ENCODE assay signal across 10 cellular contexts in genomic region chr1:244920911-244921310, GRCh38. TPM values are rescaled to one million over a fixed set of nuclear protein-coding genes. Genes with fewer than 3 reads are reported as not detected.
DNase-seq lines count a peak whose midpoint lies in the region; ATAC-seq, FAIRE-seq and TF ChIP-seq lines count a peak whose summit lies in the region.
"Had no signal": no experiment of that assay in that cellular context is flagged by ENCODE, and none has a peak within 500 bp of the region (broad histone marks: within the 10 kb centered on the region; RNA-seq: fewer than 3 reads in every experiment).

No MANE protein-coding gene starts in this region.

- H3K9ac ChIP-seq in GM12878 (ENCODE audit: control insufficient read depth, insufficient read depth, low read length) (no peak overlapping the region), mesendoderm (ENCODE audit: low read length) (no peak overlapping the region)

- no peak overlapping the region for H3K56ac ChIP-seq in mesendoderm (ENCODE audit: low read length)

- SMC1A ChIA-PET in GM12878 (lab: Charles Lee; ENCODE audit: uncharacterized antibody, unreplicated experiment): interaction anchor here (1.3 to 2.3 kb wide), 6 partner anchors 13 to 121 kb away, joined by 3 to 14 read pairs (median 6); partner anchors contain the start of gene HNRNPU

- 1% methylated on average over 3 of the region's 3 CpGs for WGBS in GM12878 (ENCODE audit: insufficient coverage, insufficient replicate concordance, low lambda C conversion rate, missing lambda C conversion rate)
- WGBS in mesendoderm (ENCODE audit: extremely low coverage, insufficient coverage, low lambda C conversion rate): no CpG with 5 or more reads among the region's 3 CpGs

- no peaks in the 10 kb centered on the region for H3K79me2 ChIP-seq in GM12878 (ENCODE audit: control insufficient read depth, insufficient read depth, low read length)
- H3K79me2 ChIP-seq in mesendoderm (ENCODE audit: control insufficient read depth, insufficient read depth, low read length): no peaks in the 10 kb centered on the region

- no peak overlapping the region for H2BK120ac ChIP-seq in mesendoderm (ENCODE audit: low read depth, low read length)

- H3K9me3 ChIP-seq in GM12878 (replicated peaks; ENCODE audit: control insufficient read depth, insufficient read depth, low read length): no peaks in the 10 kb centered on the region
- H3K9me3 ChIP-seq: tibial nerve had no signal

- peak; percentile 67 for ATAC-seq in GM21529 (IDR thresholded peaks at IDR 0.05; ENCODE audit: unreplicated experiment)
- ATAC-seq in HG03439 (IDR thresholded peaks at IDR 0.05; ENCODE audit: unreplicated experiment): peak; percentile 71
- peak; percentile 73 for ATAC-seq in GM12878
- ATAC-seq: Panc1 had no signal

- H3K4ac ChIP-seq in mesendoderm (ENCODE audit: low read depth, low read length): no peak overlapping the region

- intact Hi-C loops in GM12878 (cut with micrococcal nuclease; ENCODE audit: unreplicated experiment): loop anchor here (2.0 kb wide), 3 partner anchors 24 to 58 kb away; no protein-coding TSS in a partner anchor

- no peak overlapping the region for H4K5ac ChIP-seq in mesendoderm (ENCODE audit: low read length)

- no TSS peak for BruUV-seq in GM12878 (replicated peaks; lab: Mats Ljungman, UMichigan)

- no peak overlapping the region for H3K18ac ChIP-seq in mesendoderm (ENCODE audit: low read length)

- TF ChIP-seq CTCF in GM13977 (IDR thresholded peaks at IDR 0.05; ENCODE audit: extremely low read depth, insufficient read depth, missing control alignments) (no peak), GM12878 (IDR thresholded peaks at IDR 0.05 in 2 of 3, conservative IDR thresholded peaks at IDR 0.05 in 1 of 3; ENCODE audit: control insufficient read depth in 2 of 3, extremely low read depth in 1 of 3, insufficient read depth in 1 of 3, low read depth in 3 of 3, low read length in 3 of 3) (no peak)

- POLR2A ChIA-PET in GM12878 (lab: Charles Lee): interaction anchor here (1.1 to 1.8 kb wide), 2 partner anchors 20 to 37 kb away, joined by 5 to 9 read pairs; no protein-coding TSS in a partner anchor

- H3K79me1 ChIP-seq in mesendoderm (ENCODE audit: low read length): no peaks in the 10 kb centered on the region

- H3K4me2 ChIP-seq in GM12878 (ENCODE audit: control insufficient read depth, insufficient read depth): peak overlapping the region; percentile 33
- H3K4me2 ChIP-seq in mesendoderm (ENCODE audit: low read length): no peak overlapping the region

- no peak overlapping the region for H3K23ac ChIP-seq in mesendoderm (ENCODE audit: low read length)

- no peak overlapping the region for H3K4me3 ChIP-seq in GM12878
- no peak overlapping the region for H3K4me3 ChIP-seq in mesendoderm (ENCODE audit: low read length)
- H3K4me3 ChIP-seq: tibial nerve had no signal

- TF ChIP-seq RAD21 in GM12878 (IDR thresholded peaks at IDR 0.05; ENCODE audit: insufficient read depth, low read depth, low read length): no peak

- TF ChIP-seq POLR2A in GM12878 (IDR thresholded peaks at IDR 0.05; ENCODE audit: low read depth, low read length): no peak

- H4K20me1 ChIP-seq in GM12878 (ENCODE audit: control insufficient read depth, insufficient read depth): no peaks in the 10 kb centered on the region

- H3K36me3 ChIP-seq in GM12878 (ENCODE audit: control insufficient read depth in 2 of 2, insufficient read depth in 2 of 2, low read length in 1 of 2) (no peaks in the 10 kb centered on the region), mesendoderm (ENCODE audit: control insufficient read depth, insufficient read depth, low read length) (no peaks in the 10 kb centered on the region)
- H3K36me3 ChIP-seq: tibial nerve had no signal

- peak overlapping the region; percentile 20; the same call in 1 of the 2 replicates for H2AFZ ChIP-seq in GM12878 (ENCODE audit: control insufficient read depth, low read depth, low read length)

- FAIRE-seq in GM12878 (lab: Jason Lieb, UNC): peak; percentile 47

- no peak overlapping the region for H4K8ac ChIP-seq in mesendoderm (ENCODE audit: low read depth, low read length)

- RAD21 ChIA-PET in GM12878 (lab: Charles Lee; ENCODE audit: unreplicated experiment): interaction anchor here (1.7 to 2.1 kb wide), 2 partner anchors 20 to 121 kb away, joined by 8 read pairs; no protein-coding TSS in a partner anchor

- in situ Hi-C loops in GM13977 (cut with MboI; ENCODE audit: low pct_unique_long_range_greater_than_20kb, low sequenced_read_pairs, unreplicated experiment): no loop called here
- in situ Hi-C loops in GM12878 (cut with MboI): no loop called here

- DNase-seq in GM13977 (ENCODE audit: low spot score) (peak; percentile 57), GM12878 (ENCODE audit: low read depth, low spot score) (no peak), cerebellar cortex (ENCODE audit: low spot score) (no peak), NCI-H187 (lab: John Stamatoyannopoulos, UW) (no peak), mesendoderm (no peak), NCI-H2171 treated with DMSO at 0.1 percent for 48 hours (lab: John Stamatoyannopoulos, UW) (no peak)

- H3K27me3 ChIP-seq in GM12878 (replicated peaks in 1 of 2; ENCODE audit: control insufficient read depth in 2 of 2, insufficient read depth in 2 of 2, low read length in 1 of 2): no peaks in the 10 kb centered on the region
- H3K27me3 ChIP-seq in mesendoderm (ENCODE audit: insufficient read depth, low read length, poor library complexity): peaks cover 4% of the 10 kb centered on the region
- H3K27me3 ChIP-seq: tibial nerve had no signal

- H3K27ac ChIP-seq in GM12878 (ENCODE audit: control insufficient read depth, insufficient read depth): peak overlapping the region; percentile 51
- H3K27ac ChIP-seq in mesendoderm (ENCODE audit: low read depth, low read length): no peak overlapping the region
- H3K27ac ChIP-seq: tibial nerve had no signal

- no peak for TF ChIP-seq EP300 in GM12878 (IDR thresholded peaks at IDR 0.05; ENCODE audit: borderline replicate concordance in 1 of 2, control insufficient read depth in 1 of 2, low read depth in 2 of 2, low read length in 2 of 2)

- no peak overlapping the region for H2AK5ac ChIP-seq in mesendoderm (ENCODE audit: low read length)

- CTCF ChIA-PET in GM12878 (lab: Yijun Ruan, JAX): interaction anchor here (1.1 to 2.6 kb wide), 4 partner anchors 18 to 121 kb away, joined by 3 to 10 read pairs (median 6); no protein-coding TSS in a partner anchor

- H3K4me1 ChIP-seq in GM12878 (ENCODE audit: control insufficient read depth, insufficient read depth, low read length) (peaks cover 14% of the 10 kb centered on the region), mesendoderm (ENCODE audit: control insufficient read depth, low read depth, low read length) (peaks cover 2% of the 10 kb centered on the region)

- H2BK15ac ChIP-seq in mesendoderm (replicated peaks; ENCODE audit: low read depth): no peak overlapping the region

- H2BK5ac ChIP-seq in mesendoderm (ENCODE audit: low read length): no peak overlapping the region

TF ChIP-seq in GM12878, 131 proteins besides CTCF, POLR2A, EP300 and RAD21 (continues in another document):
- TF ChIP-seq ETV6 (conservative IDR thresholded peaks at IDR 0.05 in 1 of 2, IDR thresholded peaks at IDR 0.05 in 1 of 2; ENCODE audit: borderline replicate concordance in 1 of 2, low read depth in 1 of 2) (peak in 1 of 2 experiments; percentile 49; a peak in 1 of 4 replicates), FOXM1 (IDR thresholded peaks at IDR 0.05; ENCODE audit: low read depth, low read length) (peak; percentile 82; the same call in 1 of the 2 replicates), ZBED1 (IDR thresholded peaks at IDR 0.05; ENCODE audit: borderline replicate concordance) (peak; percentile 68; the same call in 1 of the 2 replicates), NFIC (IDR thresholded peaks at IDR 0.05; ENCODE audit: low read depth, low read length) (peak; percentile 84; the same call in 1 of the 2 replicates), SRF (IDR thresholded peaks at IDR 0.05; ENCODE audit: low read depth in 2 of 2, low read length in 2 of 2) (0 out of 4 replicates have a peak, but pooled peaks of 1 of the 2 experiments have one; percentile 27), ATF2 (IDR thresholded peaks at IDR 0.05; ENCODE audit: low read length) (peak; percentile 78), TCF3 (IDR thresholded peaks at IDR 0.05; ENCODE audit: borderline replicate concordance, insufficient read depth, low read depth, low read length) (peak; percentile 78), IKZF2 (IDR thresholded peaks at IDR 0.05) (peak; percentile 16 to 34; a peak in 2 of 4 replicates), CREB1 (IDR thresholded peaks at IDR 0.05; ENCODE audit: low read depth) (no peak), CREM (IDR thresholded peaks at IDR 0.05; ENCODE audit: low read depth) (peak; percentile 68), MTA2 (IDR thresholded peaks at IDR 0.05; ENCODE audit: low read depth) (no peak), JUNB (IDR thresholded peaks at IDR 0.05) (peak; percentile 72)

RNA-seq across cellular contexts. Expression of gene HNRNPU, which starts 56.6 kb away (rescaled TPM):
- total RNA-seq in GM12878 (2013; cell fraction: nucleolus; rRNA removed): 817 and 826 TPM in 2 replicates
- total RNA-seq in GM12878 (2014; rRNA removed): 377 and 402 TPM in 2 replicates
- 443 and 460 TPM in 2 replicates for total RNA-seq in GM12878 (2014; rRNA removed; fragmentation: Illumina TruSeq; extraction: Trizol)
- total RNA-seq in GM12878 (2021): 431 and 461 TPM in 2 replicates
- polyA plus RNA-seq in GM12878 (2011; ENCODE audit: low read depth): 171 TPM
- polyA plus RNA-seq in GM12878 (2011; rRNA removed): 327 and 513 TPM in 2 replicates
- polyA plus RNA-seq in GM12878 (2011; cell fraction: cytosol; rRNA removed): 120 TPM in 2 replicates
- 211 and 351 TPM in 2 replicates for polyA plus RNA-seq in GM12878 (2011; cell fraction: nucleus; rRNA removed)
- polyA plus RNA-seq in GM12878 (2012): 234 TPM in 2 replicates
- 569 and 704 TPM in 2 replicates for polyA plus RNA-seq in GM12878 (2014; fragmentation: Illumina TruSeq; extraction: Trizol)
- polyA plus RNA-seq in GM12878 (2014; fragmentation: Nextera tagmentation; extraction: Ambion mirVana): 100 to 1,000 TPM; 163 to 201 TPM
- 331 and 358 TPM in 2 replicates for polyA plus RNA-seq in GM12878 (2014; rRNA removed)
- 100 to 1,000 TPM; 439 to 514 TPM for polyA plus RNA-seq in GM12878 (2016; fragmentation: Nextera tagmentation; extraction: Ambion mirVana)
- polyA minus RNA-seq in GM12878 (2011; rRNA and poly(A)+ RNA removed): 237 and 306 TPM in 2 replicates
- polyA minus RNA-seq in GM12878 (2011; cell fraction: cytosol; rRNA and poly(A)+ RNA removed): 125 and 176 TPM in 2 replicates
- 88.7 and 155 TPM in 2 replicates for polyA minus RNA-seq in GM12878 (2011; cell fraction: nucleus; rRNA and poly(A)+ RNA removed)
- 569 TPM for polyA plus RNA-seq in mesendoderm (2013, experiment 1 of 2)
- polyA plus RNA-seq in mesendoderm (2013, experiment 2 of 2): 555 TPM
